ENCODE assay signal across 7 cellular contexts in the genomic region with DNA sequence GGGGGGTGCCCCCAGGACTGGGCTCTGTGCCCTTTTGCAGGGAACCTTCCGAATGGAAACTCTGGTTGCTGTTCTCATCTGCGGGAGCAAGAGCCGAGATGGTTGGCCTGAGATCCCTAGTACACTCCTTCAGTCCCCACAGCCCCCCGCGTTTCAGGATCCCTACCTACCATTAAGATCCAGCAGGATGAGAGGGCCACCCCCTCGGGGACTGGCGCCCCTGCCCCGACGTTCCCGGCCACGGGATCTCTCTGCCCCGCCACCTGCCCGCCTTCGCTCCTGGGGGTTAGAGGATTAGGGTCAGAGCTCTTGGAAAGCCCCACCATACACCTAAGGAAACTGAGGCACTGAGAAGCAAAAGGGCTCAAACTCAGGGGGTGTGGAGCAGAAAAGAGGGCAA. TPM values are rescaled to one million over a fixed set of nuclear protein-coding genes. Genes with fewer than 3 reads are reported as not detected.
DNase-seq lines count a peak whose midpoint lies in the region; ATAC-seq and TF ChIP-seq lines count a peak whose summit lies in the region.

No MANE protein-coding gene starts in this region.

- CTCF ChIA-PET in activated B cell treated with CpG ODN at 0.5 μM for 24 hours (lab: Charles Lee): interaction anchor here (1.9 to 2.0 kb wide), 2 partner anchors 10 to 48 kb away, joined by 7 to 11 read pairs; no protein-coding TSS in a partner anchor

- H3K79me2 ChIP-seq in H9 (ENCODE audit: insufficient read depth, low read length): no peaks in the 10 kb centered on the region

- H3K27ac ChIP-seq in H9 (ENCODE audit: insufficient read length, low read depth, low read length) (no peak overlapping the region), spleen (peak overlapping the region in 3 of 8 donors; percentile 93 to 95 (median 94))

- H3K4me1 Mint-ChIP-seq in H9: peaks cover 28% of the 10 kb centered on the region in 2 experiments
- H3K4me1 Mint-ChIP-seq in activated B cell treated with CpG ODN at 0.5 μM for 24 hours: peaks cover 48% of the 10 kb centered on the region

- H2BK5ac ChIP-seq in H9 (ENCODE audit: insufficient read length, low read length): no peak overlapping the region

- no peak overlapping the region for H3K9ac ChIP-seq in H9 (ENCODE audit: extremely low read depth, insufficient read length, low read length)

- WGBS in H9 (ENCODE audit: extremely low coverage, insufficient read length, low lambda C conversion rate): no CpG with 5 or more reads among the region's 14 CpGs
- WGBS in spleen, 5 donors: 80 to 92% (median 85%) methylated on average over 11 to 14 of the region's 14 CpGs

- H3K27ac Mint-ChIP-seq in H9: peak overlapping the region in 1 of 3 experiments; percentile 48; a peak in 1 of 7 replicates
- H3K27ac Mint-ChIP-seq in activated B cell treated with CpG ODN at 0.5 μM for 24 hours: peak overlapping the region; percentile 80

- H4K5ac ChIP-seq in H9 (ENCODE audit: insufficient read length, low read depth, low read length): no peak overlapping the region

- H3K4me1 ChIP-seq in H9 (ENCODE audit: insufficient read depth, low read length) (peaks cover 3% of the 10 kb centered on the region; the same call in 1 of the 2 replicates), spleen (peaks cover 18 to 64% (median 46%) of the 10 kb centered on the region in 6 donors)

- H2AK5ac ChIP-seq in H9 (ENCODE audit: insufficient read length, low read length): no peak overlapping the region

- H3K9me3 ChIP-seq in H9 (ENCODE audit: control insufficient read depth, low read depth, low read length) (no peaks in the 10 kb centered on the region), spleen (no peaks in the 10 kb centered on the region)

- POLR2A ChIA-PET in activated B cell treated with CpG ODN at 0.5 μM for 24 hours (lab: Charles Lee): interaction anchor here (0.6 to 2.8 kb wide), 7 partner anchors 8 to 242 kb away, joined by 3 to 27 read pairs (median 4); a partner anchor contains a TSS

- TF ChIP-seq POLR2A in spleen (IDR thresholded peaks at IDR 0.05): no peak

- no peaks in the 10 kb centered on the region for H3K27me3 ChIP-seq in H9 (ENCODE audit: insufficient read depth, low read length)
- H3K27me3 ChIP-seq in spleen (replicated peaks in 1 of 7): no peaks in the 10 kb centered on the region

- H3K23ac ChIP-seq in H9 (ENCODE audit: insufficient read length, low read depth, low read length): no peak overlapping the region

- no peak for DNase-seq in H9
- DNase-seq in activated B cell treated with CpG ODN at 0.5 μM for 24 hours: no peak
- no peak for DNase-seq in foreskin fibroblast
- DNase-seq in spleen: no peak
- no peak for DNase-seq in effector CD8-positive, alpha-beta T cell (lab: John Stamatoyannopoulos, UW)
- no peak for DNase-seq in NCI-H2081 treated with DMSO at 0.1 percent for 48 hours (lab: John Stamatoyannopoulos, UW)

- no peak overlapping the region for H3K56ac ChIP-seq in H9 (ENCODE audit: insufficient read length, low read depth, low read length)

- H3K79me1 ChIP-seq in H9 (ENCODE audit: insufficient read depth, low read depth, low read length, poor library complexity, severe bottlenecking): no peaks in the 10 kb centered on the region

- no peak overlapping the region for H4K91ac ChIP-seq in H9 (ENCODE audit: insufficient read length, low read depth, low read length)

- H3K9me3 Mint-ChIP-seq in H9 (peaks cover 0 to 2% of the 10 kb centered on the region in 2 experiments; a peak in 1 of 5 replicates), activated B cell treated with CpG ODN at 0.5 μM for 24 hours (no peaks in the 10 kb centered on the region)

- H3K18ac ChIP-seq in H9 (ENCODE audit: insufficient read length, low read depth, low read length): no peak overlapping the region

- H2BK15ac ChIP-seq in H9 (ENCODE audit: low read depth, low read length): no peak overlapping the region

- no peak overlapping the region for H3K4ac ChIP-seq in H9 (ENCODE audit: low read depth, low read length)

- H2BK12ac ChIP-seq in H9 (ENCODE audit: insufficient read length, low read depth, low read length): no peak overlapping the region

- H2AFZ ChIP-seq in H9 (ENCODE audit: low read length): no peak overlapping the region

- no peak overlapping the region for H3T11ph ChIP-seq in H9 (ENCODE audit: low read length)

- H3K4me3 ChIP-seq in foreskin fibroblast (ENCODE audit: low read depth in 1 of 2, low read length in 2 of 2) (peak overlapping the region; percentile 78 to 91), spleen (peak overlapping the region in 6 of 8 donors; percentile 48 to 85 (median 64))

- H3K14ac ChIP-seq in H9 (ENCODE audit: insufficient read depth, low read length): no peak overlapping the region

- H2BK120ac ChIP-seq in H9 (ENCODE audit: low read depth, low read length, poor library complexity, severe bottlenecking): no peak overlapping the region

- H4K20me1 ChIP-seq in H9 (ENCODE audit: control insufficient read depth, insufficient read depth, insufficient read length): peaks cover 2% of the 10 kb centered on the region

- no peak for ATAC-seq in activated B cell treated with CpG ODN at 0.5 μM for 24 hours (ENCODE audit: low read depth)
- ATAC-seq in GM18519 (IDR thresholded peaks at IDR 0.05; ENCODE audit: low FRiP score, unreplicated experiment): no peak

- intact Hi-C loops in activated B cell treated with CpG ODN at 0.5 μM for 24 hours (cut with micrococcal nuclease) (loop anchor here (5.0 kb wide), 1 partner anchor 130 kb away; a partner anchor contains a TSS), spleen (cut with DNase I; ENCODE audit: low total_unique reads) (no loop called here)

- peaks cover 14% of the 10 kb centered on the region for H3K27me3 Mint-ChIP-seq in H9 (ENCODE audit: low read depth)
- no peaks in the 10 kb centered on the region for H3K27me3 Mint-ChIP-seq in activated B cell treated with CpG ODN at 0.5 μM for 24 hours

- H3K23me2 ChIP-seq in H9 (ENCODE audit: insufficient read length, low read depth, low read length, poor library complexity, severe bottlenecking): peaks cover 20% of the 10 kb centered on the region

- peaks cover 0 to 51% (median 28%) of the 10 kb centered on the region in 6 donors for H3K36me3 ChIP-seq in spleen

- peak overlapping the region; percentile 70 to 82 for H3K4me3 Mint-ChIP-seq in H9
- peak overlapping the region; percentile 84 for H3K4me3 Mint-ChIP-seq in activated B cell treated with CpG ODN at 0.5 μM for 24 hours

- no peak overlapping the region for H2BK20ac ChIP-seq in H9 (ENCODE audit: low read depth, low read length, poor library complexity, severe bottlenecking)

- H3K4me2 ChIP-seq in H9 (ENCODE audit: insufficient read depth, insufficient read length, low read length): no peak overlapping the region

- H4K8ac ChIP-seq in H9 (replicated peaks; ENCODE audit: insufficient read length, low read depth, low read length): no peak overlapping the region

- H3K36me3 Mint-ChIP-seq in H9 (ENCODE audit: insufficient read depth in 1 of 3, low read depth in 3 of 3) (peaks cover 5 to 16% (median 15%) of the 10 kb centered on the region in 3 experiments), activated B cell treated with CpG ODN at 0.5 μM for 24 hours (ENCODE audit: low read depth) (peaks cover 27% of the 10 kb centered on the region)

- TF ChIP-seq CTCF in H9 (conservative IDR thresholded peaks at IDR 0.05): no peak
- TF ChIP-seq CTCF in activated B cell treated with CpG ODN at 0.5 μM for 24 hours (IDR thresholded peaks at IDR 0.05): no peak
- TF ChIP-seq CTCF in foreskin fibroblast (IDR thresholded peaks at IDR 0.05; ENCODE audit: low read depth, low read length): no peak
- no peak for TF ChIP-seq CTCF in spleen (IDR thresholded peaks at IDR 0.05 in 8 of 11, conservative IDR thresholded peaks at IDR 0.05 in 3 of 11)

RNA-seq across cellular contexts. Expression of a gene that starts 1.2 kb away (rescaled TPM):
- 17.5 and 18.3 TPM in 2 replicates for total RNA-seq in H9 (2021)
- 32.2 and 35.7 TPM in 2 replicates for total RNA-seq in activated B cell treated with CpG ODN at 0.5 μM for 24 hours
- 10 to 100 TPM; 15.5 to 24.3 (median 21.6) TPM for total RNA-seq in spleen
- 10 to 100 TPM; 35.6 to 38.7 (median 37.8) TPM for polyA plus RNA-seq in spleen

RNA-seq across cellular contexts. Expression of a gene that starts 3.7 kb away (rescaled TPM):
- total RNA-seq in H9 (2021): 0.72 TPM in 2 replicates
- total RNA-seq in activated B cell treated with CpG ODN at 0.5 μM for 24 hours: 0.56 and 0.62 TPM in 2 replicates
- total RNA-seq in spleen: 1 to 10 TPM in 5 of 7 donors, under 1 TPM in 1, not detected in 1; 0.68 to 3.3 (median 1.4) TPM
- polyA plus RNA-seq in spleen: 1 to 10 TPM in 2 of 3 donors, under 1 TPM in 1; 0.61 to 1.3 (median 1.1) TPM

RNA-seq across cellular contexts. Expression of a gene that starts 30.7 kb away (rescaled TPM):
- total RNA-seq in H9 (2021) (66.8 and 68.0 TPM in 2 replicates), activated B cell treated with CpG ODN at 0.5 μM for 24 hours (20.3 and 24.2 TPM in 2 replicates), spleen (10 to 100 TPM; 12.4 to 21.0 (median 17.8) TPM)
- polyA plus RNA-seq in spleen: 10 to 100 TPM in 1 of 3 donors, 1 to 10 TPM in 2; 4.3 to 24.7 (median 5.5) TPM

RNA-seq across cellular contexts. Expression of a gene that starts 56.2 kb away (rescaled TPM):
- total RNA-seq in H9 (2021): 6.1 and 6.9 TPM in 2 replicates
- 25.1 and 30.6 TPM in 2 replicates for total RNA-seq in activated B cell treated with CpG ODN at 0.5 μM for 24 hours
- 10 to 100 TPM; 20.7 to 44.8 (median 29.8) TPM for total RNA-seq in spleen
- polyA plus RNA-seq in spleen: 10 to 100 TPM; 22.2 to 26.2 (median 22.5) TPM
